In the genomic region with DNA sequence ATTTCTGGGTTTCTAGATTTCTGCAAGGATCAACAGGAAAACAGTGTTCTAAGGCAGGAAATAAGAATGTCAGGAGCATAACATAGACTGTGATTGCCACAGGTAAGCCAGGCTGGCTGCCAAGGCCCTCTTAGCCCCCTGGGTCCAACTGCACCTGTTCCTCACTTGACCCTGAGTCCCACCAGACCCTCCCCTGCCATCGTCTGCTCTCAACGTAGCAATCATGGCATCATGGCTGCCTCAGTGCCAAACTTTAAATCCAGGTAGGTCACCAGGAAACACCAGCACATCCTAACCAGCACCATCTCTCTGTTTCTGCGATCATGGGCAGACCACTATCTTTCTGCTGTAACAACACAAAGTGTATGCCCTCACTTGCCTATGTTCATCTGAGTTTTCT, we compare ENCODE assay signal across 28 cellular contexts.
"Had no signal": no experiment of that assay in that cellular context is flagged by ENCODE, and none has a peak within 500 bp of the region (broad histone marks: within the 10 kb centered on the region; RNA-seq: fewer than 3 reads in every experiment).

No MANE protein-coding gene starts in this region.

- H3K4me3 ChIP-seq: K562, PC-9, SJCRH30, SK-N-MC had no signal

- H2AFZ ChIP-seq: PC-9 had no signal

- FAIRE-seq: K562, RCC 7860 had no signal

- H3K27me3 ChIP-seq: SJCRH30 had no signal

- H3K36me3 ChIP-seq: SJCRH30 had no signal

- H3K4me2 ChIP-seq: PC-9 had no signal

- DNase-seq: Kasumi-1, KG1, MM.1S, MV-4-11, NCI-H1092, NCI-H1105, NCI-H1417 treated with DMSO at 0.1 percent for 48 hours, NCI-H1436 treated with DMSO at 0.1 percent for 48 hours, NCI-H1694 treated with DMSO at 0.1 percent for 48 hours, NCI-H187 treated with DMSO at 0.1 percent for 48 hours, NCI-H2029, NCI-H2081, NCI-H2171 treated with DMSO at 0.1 percent for 48 hours, NCI-H2227 treated with DMSO at 0.1 percent for 48 hours, NCI-H345, NCI-H446, NCI-H510A treated with DMSO at 0.1 percent for 48 hours, NCI-H524 treated with DMSO at 0.1 percent for 48 hours, NCI-H526 treated with DMSO at 0.1 percent for 48 hours, NCI-H774, PC-9, SHP77, SIG-M5, SJCRH30 had no signal

- H3K9me3 ChIP-seq: SJCRH30 had no signal

- H3K27ac ChIP-seq: PC-9, RWPE1, SJCRH30, SK-N-MC had no signal

- H3K4me1 ChIP-seq: SJCRH30 had no signal
